ENCODE assay signal across 7 cellular contexts in genomic region chr6:146803167-146803566, GRCh38.
DNase-seq lines count a peak whose midpoint lies in the region; ATAC-seq, FAIRE-seq and TF ChIP-seq lines count a peak whose summit lies in the region.
"Not testable (repeated sequence)": the region's sequence is repeated elsewhere in the genome, so short reads cannot be mapped to it uniquely, and the experiment has no call there.

No MANE protein-coding gene starts in this region.

- H2BK5ac ChIP-seq in H1 (ENCODE audit: low read depth, low read length) = not testable (repeated sequence)

- not testable (repeated sequence) for ATAC-seq in GM23338; thoracic aorta (ENCODE audit: insufficient number of reproducible peaks, low FRiP score, low read depth)
- ATAC-seq in Panc1 = peak; percentile 52; the same call in 1 of the 2 replicates

- H3K23ac ChIP-seq in H1 (ENCODE audit: insufficient read length) = not testable (repeated sequence)

- peak; percentile 63 for FAIRE-seq in H1 (lab: Jason Lieb, UNC)

- not testable (repeated sequence) for TF ChIP-seq POLR2A in H1 (IDR thresholded peaks at IDR 0.05; ENCODE audit: control extremely low read depth in 1 of 2, low read depth in 2 of 2, low read length in 2 of 2)

- H3K23me2 ChIP-seq in H1 (ENCODE audit: low read depth, low read length) = not testable (repeated sequence)

- POLR2A ChIA-PET in Panc1 (lab: Charles Lee); H1 (lab: Charles Lee; ENCODE audit: partially characterized antibody): not testable (repeated sequence)

- not testable (repeated sequence) for H3K27me3 Mint-ChIP-seq in GM23338 (ENCODE audit: insufficient read depth, low read depth, poor library complexity)

- not testable (repeated sequence) for H4K91ac ChIP-seq in H1 (replicated peaks; ENCODE audit: insufficient read length, low read length)

- H3K4me1 Mint-ChIP-seq in GM23338 = not testable (repeated sequence)

- intact Hi-C loops in Panc1 (cut with micrococcal nuclease; ENCODE audit: unreplicated experiment); left ventricle myocardium inferior (cut with micrococcal nuclease): not testable (repeated sequence)

- CTCF ChIA-PET in Panc1 (lab: Charles Lee); H1 (lab: Charles Lee; ENCODE audit: partially characterized antibody): not testable (repeated sequence)

- H3K18ac ChIP-seq in H1 (ENCODE audit: extremely low read depth, low read length) = not testable (repeated sequence)

- not testable (repeated sequence) for H3K56ac ChIP-seq in H1 (replicated peaks; ENCODE audit: insufficient read length, low read depth, low read length)

- H2BK15ac ChIP-seq in H1 (ENCODE audit: low read length) = not testable (repeated sequence)

- not testable (repeated sequence) for H3K79me1 ChIP-seq in H1 (ENCODE audit: low read depth, low read length)

- H3K9me3 ChIP-seq in Panc1 (ENCODE audit: control insufficient read depth, insufficient read depth, low read depth, low read length); H1 (ENCODE audit: insufficient read depth in 2 of 2, low read depth in 1 of 2, low read length in 1 of 2); left ventricle myocardium inferior (replicated peaks); skeletal muscle satellite cell (replicated peaks; ENCODE audit: low read length); thoracic aorta: not testable (repeated sequence)

- H2BK12ac ChIP-seq in H1 (ENCODE audit: low read depth, low read length) = not testable (repeated sequence)

- H3K79me2 ChIP-seq in ACC112 (ENCODE audit: control insufficient read depth, insufficient read depth, low read length, unreplicated experiment); GM23338 (replicated peaks; ENCODE audit: insufficient read depth); H1 (ENCODE audit: control insufficient read depth in 1 of 2, insufficient read depth in 2 of 2, low read length in 2 of 2): not testable (repeated sequence)

- not testable (repeated sequence) for H2BK20ac ChIP-seq in H1 (ENCODE audit: low read length)

- H3K27ac ChIP-seq in ACC112 (ENCODE audit: low read depth, low read length); GM23338 (ENCODE audit: low read depth); H1 (ENCODE audit: low read depth, low read length); left ventricle myocardium inferior (replicated peaks); thoracic aorta: not testable (repeated sequence)
- peak overlapping the region; percentile 48; the same call in 1 of the 2 replicates for H3K27ac ChIP-seq in Panc1 (ENCODE audit: low read length)

- in situ Hi-C loops in Panc1 (cut with HindIII; ENCODE audit: low pct_unique_long_range_greater_than_20kb, low sequenced_read_pairs) = not testable (repeated sequence)

- not testable (repeated sequence) for H3K9me2 ChIP-seq in GM23338 (ENCODE audit: insufficient read depth)

- not testable (repeated sequence) for H2BK120ac ChIP-seq in H1 (replicated peaks; ENCODE audit: low read depth, low read length)

- not testable (repeated sequence) for H3K4me3 ChIP-seq in ACC112 (ENCODE audit: low read depth, low read length); GM23338; H1 (ENCODE audit: extremely low read depth in 1 of 4, insufficient read depth in 2 of 4, low read depth in 3 of 4, low read length in 4 of 4); skeletal muscle satellite cell (ENCODE audit: low read length)
- H3K4me3 ChIP-seq in Panc1 (ENCODE audit: low read depth in 2 of 2, low read length in 2 of 2) (peak overlapping the region; percentile 22 to 43; a peak in 3 of 4 replicates), left ventricle myocardium inferior (peak overlapping the region; percentile 38), thoracic aorta (peak overlapping the region; percentile 43)

- H2AFZ ChIP-seq in ACC112 (ENCODE audit: low read length, unreplicated experiment) = peak overlapping the region; percentile 95
- peak overlapping the region; percentile 80; the same call in 1 of the 2 replicates for H2AFZ ChIP-seq in GM23338
- H2AFZ ChIP-seq in H1 (ENCODE audit: low read length) = not testable (repeated sequence)

- H3K4me2 ChIP-seq in GM23338; H1 (ENCODE audit: insufficient read depth in 1 of 2, low read depth in 2 of 2, low read length in 2 of 2): not testable (repeated sequence)
- peak overlapping the region; percentile 37 for H3K4me2 ChIP-seq in skeletal muscle satellite cell (ENCODE audit: low read length)

- 96% methylated on average over 3 of the region's 3 CpGs; no CpG with 5 or more reads in 1 of the 2 experiments for WGBS in H1 (ENCODE audit: extremely low coverage in 1 of 2, insufficient coverage in 1 of 2, insufficient read length in 1 of 2, insufficient replicate concordance in 2 of 2, low coverage in 1 of 2, low lambda C conversion rate in 2 of 2, missing lambda C conversion rate in 1 of 2), 2 experiments

- H3K9me3 Mint-ChIP-seq in GM23338 = not testable (repeated sequence)

- not testable (repeated sequence) for H3F3A ChIP-seq in GM23338 (replicated peaks; ENCODE audit: low read depth)

- not testable (repeated sequence) for H4K8ac ChIP-seq in H1 (ENCODE audit: extremely low read depth, insufficient read depth, low read length)

- not testable (repeated sequence) for H3K4ac ChIP-seq in H1 (replicated peaks; ENCODE audit: insufficient read length, low read depth, low read length)

- not testable (repeated sequence) for H3K36me3 Mint-ChIP-seq in GM23338 (ENCODE audit: low read depth)

- BruUV-seq in Panc1 (replicated peaks; lab: Mats Ljungman, UMichigan) = not testable (repeated sequence)

- H3K27ac Mint-ChIP-seq in GM23338 = not testable (repeated sequence)

- not testable (repeated sequence) for H3K36me3 ChIP-seq in ACC112 (ENCODE audit: insufficient read depth, low read length); GM23338 (ENCODE audit: insufficient read depth); Panc1 (ENCODE audit: control insufficient read depth, insufficient read depth, low read length); H1 (ENCODE audit: control insufficient read depth in 2 of 4, insufficient read depth in 4 of 4, low read length in 3 of 4); left ventricle myocardium inferior; skeletal muscle satellite cell (ENCODE audit: insufficient read depth, low read length); thoracic aorta

- not testable (repeated sequence) for H3K27me3 ChIP-seq in ACC112 (ENCODE audit: insufficient read depth, low read length); GM23338 (ENCODE audit: insufficient read depth); Panc1 (ENCODE audit: control insufficient read depth, insufficient read depth, low read length); H1 (replicated peaks in 1 of 4; ENCODE audit: control insufficient read depth in 3 of 4, extremely low read depth in 1 of 4, insufficient read depth in 3 of 4, low read length in 3 of 4); left ventricle myocardium inferior (ENCODE audit: low read depth); skeletal muscle satellite cell (ENCODE audit: control insufficient read depth, insufficient read depth, low read length); thoracic aorta (replicated peaks; ENCODE audit: insufficient read depth)

- not testable (repeated sequence) for TF ChIP-seq EP300 in H1 (IDR thresholded peaks at IDR 0.05; ENCODE audit: borderline replicate concordance in 1 of 2, low read depth in 2 of 2, low read length in 2 of 2)

- TF ChIP-seq RAD21 in H1 (IDR thresholded peaks at IDR 0.05 in 1 of 2, conservative IDR thresholded peaks at IDR 0.05 in 1 of 2; ENCODE audit: low read depth in 2 of 2, low read length in 2 of 2) = not testable (repeated sequence)

- not testable (repeated sequence) for DNase-seq in GM23338 (ENCODE audit: low spot score); Panc1 (ENCODE audit: low read depth, low spot score); H1 (ENCODE audit: low read depth in 1 of 2, low spot score in 2 of 2); left ventricle myocardium inferior; thoracic aorta (ENCODE audit: low spot score)

- not testable (repeated sequence) for H2AK5ac ChIP-seq in H1 (ENCODE audit: low read depth, low read length)

- H4K5ac ChIP-seq in H1 (ENCODE audit: insufficient read length, low read depth, low read length) = not testable (repeated sequence)

- not testable (repeated sequence) for H4K20me1 ChIP-seq in GM23338 (replicated peaks; ENCODE audit: insufficient read depth); H1 (replicated peaks in 1 of 2; ENCODE audit: control insufficient read depth in 1 of 2, insufficient read depth in 2 of 2, low read length in 2 of 2)

- not testable (repeated sequence) for TF ChIP-seq CTCF in GM23338 (conservative IDR thresholded peaks at IDR 0.05; ENCODE audit: low read depth in 2 of 2); Panc1 (IDR thresholded peaks at IDR 0.05); H1 (IDR thresholded peaks at IDR 0.05; ENCODE audit: control extremely low read depth in 1 of 3, insufficient read depth in 1 of 3, low read depth in 1 of 3, low read length in 3 of 3); left ventricle myocardium inferior (IDR thresholded peaks at IDR 0.05; ENCODE audit: borderline replicate concordance); thoracic aorta (IDR thresholded peaks at IDR 0.05)

- not testable (repeated sequence) for H3K4me1 ChIP-seq in ACC112 (ENCODE audit: control insufficient read depth, insufficient read depth, low read length, unreplicated experiment); Panc1 (ENCODE audit: control insufficient read depth, insufficient read depth, low read length); H1 (replicated peaks in 1 of 4; ENCODE audit: control insufficient read depth in 3 of 4, insufficient read depth in 4 of 4, low read length in 3 of 4); left ventricle myocardium inferior; skeletal muscle satellite cell (ENCODE audit: control insufficient read depth, insufficient read depth, low read length); thoracic aorta (ENCODE audit: control insufficient read depth in 1 of 2, low read depth in 2 of 2)
- H3K4me1 ChIP-seq in GM23338 (ENCODE audit: insufficient read depth) = 0 out of 2 replicates have a peak, but pooled peaks cover 18% of the 10 kb centered on the region

- not testable (repeated sequence) for H3K4me3 Mint-ChIP-seq in GM23338

- H3K9ac ChIP-seq in H1 (replicated peaks in 1 of 4; ENCODE audit: extremely low read depth in 1 of 4, low read depth in 3 of 4, low read length in 3 of 4); skeletal muscle satellite cell (ENCODE audit: low read depth, low read length): not testable (repeated sequence)

- H3K14ac ChIP-seq in H1 (ENCODE audit: insufficient read length) = not testable (repeated sequence)
